In the genomic region with DNA sequence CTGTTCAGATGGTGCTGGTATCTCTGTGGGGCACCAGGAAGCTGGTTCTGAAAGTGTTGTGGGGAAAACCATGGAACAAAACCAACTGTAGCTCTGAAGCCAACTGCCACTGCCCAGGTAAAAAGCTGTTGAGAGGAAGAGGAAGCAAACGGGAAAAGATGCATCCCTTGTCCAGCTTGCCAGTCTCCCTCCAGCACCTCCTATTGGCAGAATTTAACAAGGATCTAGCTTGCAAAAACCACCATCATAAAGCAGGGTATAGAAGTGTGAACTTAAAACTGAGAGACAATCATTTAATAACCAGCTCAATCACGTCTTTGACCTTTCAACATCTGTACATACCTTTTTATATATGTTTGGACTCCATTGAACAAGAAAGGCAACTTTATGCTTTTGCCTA, we compare ENCODE assay signal across 1 cellular context.
TF ChIP-seq lines count a peak whose summit lies in the region.

No MANE protein-coding gene starts in this region.

TF ChIP-seq in H1, 55 proteins besides CTCF, POLR2A, EP300 and RAD21:
- TF ChIP-seq GTF2F1 (IDR thresholded peaks at IDR 0.05; ENCODE audit: borderline replicate concordance, low read depth, low read length) (no peak), RBBP5 (IDR thresholded peaks at IDR 0.05; ENCODE audit: borderline replicate concordance, low read depth, low read length) (no peak), CBX5 (IDR thresholded peaks at IDR 0.05; ENCODE audit: low read depth, low read length) (no peak)
- TF ChIP-seq, protein P1, sequence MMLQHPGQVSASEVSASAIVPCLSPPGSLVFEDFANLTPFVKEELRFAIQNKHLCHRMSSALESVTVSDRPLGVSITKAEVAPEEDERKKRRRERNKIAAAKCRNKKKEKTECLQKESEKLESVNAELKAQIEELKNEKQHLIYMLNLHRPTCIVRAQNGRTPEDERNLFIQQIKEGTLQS (IDR thresholded peaks at IDR 0.05; ENCODE audit: insufficient read depth, low read depth, low read length), result no peak
